ENCODE assay signal across 23 cellular contexts in the genomic region with DNA sequence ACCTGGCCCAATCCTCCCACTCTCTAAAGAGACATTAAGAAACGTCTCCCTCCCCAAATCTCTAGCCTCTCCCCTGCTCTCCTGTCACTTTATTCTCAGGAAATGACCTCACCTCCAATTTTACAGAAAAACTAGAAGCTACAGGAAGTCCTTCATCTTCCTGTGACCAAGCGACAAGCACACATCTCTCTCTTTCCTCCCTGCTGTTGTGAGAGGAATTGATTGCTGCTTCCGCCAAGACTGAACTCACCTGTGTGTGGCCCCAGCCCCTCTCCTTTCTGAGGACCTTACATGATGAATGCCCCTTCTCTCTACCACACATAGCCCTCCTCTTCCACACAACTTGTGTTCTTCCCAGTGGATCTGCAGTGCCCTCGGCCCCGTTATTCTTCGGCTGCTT. TPM values are rescaled to one million over a fixed set of nuclear protein-coding genes. Genes with fewer than 3 reads are reported as not detected.
DNase-seq lines count a peak whose midpoint lies in the region; ATAC-seq and TF ChIP-seq lines count a peak whose summit lies in the region.
"Had no signal": no experiment of that assay in that cellular context is flagged by ENCODE, and none has a peak within 500 bp of the region (broad histone marks: within the 10 kb centered on the region; RNA-seq: fewer than 3 reads in every experiment).

No MANE protein-coding gene starts in this region.

- no peaks in the 10 kb centered on the region for H4K20me1 ChIP-seq in OCI-LY7 (ENCODE audit: insufficient read depth, low read length)
- no peaks in the 10 kb centered on the region for H4K20me1 ChIP-seq in GM23248 (ENCODE audit: insufficient read depth)

- CTCF ChIA-PET in OCI-LY7 (lab: Charles Lee; ENCODE audit: unreplicated experiment) = no interaction called here

- peak overlapping the region; percentile 37 for H3K4me3 Mint-ChIP-seq in activated T-cell treated with anti-CD3 and anti-CD28 coated beads, Interleukin-2, amount 50 U/mL, for 4 hours
- H3K4me3 Mint-ChIP-seq in activated naive CD8-positive, alpha-beta T cell treated with anti-CD3 and anti-CD28 coated beads, Interleukin-2, amount 50 U/mL, for 24 hours = peak overlapping the region; percentile 19
- no peak overlapping the region for H3K4me3 Mint-ChIP-seq in progenitor cell of endocrine pancreas (ENCODE audit: low read depth)
- H3K4me3 Mint-ChIP-seq: H9, WTC11 had no signal

- H3K27ac ChIP-seq in OCI-LY7 (ENCODE audit: low read depth, low read length, poor library complexity, severe bottlenecking) = no peak overlapping the region
- no peak overlapping the region for H3K27ac ChIP-seq in GM23248

- H3F3A ChIP-seq in GM23248 (ENCODE audit: insufficient read depth) = no peaks in the 10 kb centered on the region

- H3K4me3 ChIP-seq in OCI-LY7 (ENCODE audit: low read depth, low read length, poor library complexity, severe bottlenecking) = no peak overlapping the region
- no peak overlapping the region for H3K4me3 ChIP-seq in GM23248

- peaks cover 11% of the 10 kb centered on the region for H3K27me3 Mint-ChIP-seq in activated T-cell treated with anti-CD3 and anti-CD28 coated beads, Interleukin-2, amount 50 U/mL, for 4 hours (ENCODE audit: low read depth)
- peaks cover 10% of the 10 kb centered on the region for H3K27me3 Mint-ChIP-seq in activated naive CD8-positive, alpha-beta T cell treated with anti-CD3 and anti-CD28 coated beads, Interleukin-2, amount 50 U/mL, for 24 hours
- H3K27me3 Mint-ChIP-seq in progenitor cell of endocrine pancreas = peaks cover 54% of the 10 kb centered on the region

- peak in 1 of 2 donors; percentile 21 for ATAC-seq in activated T-cell treated with anti-CD3 and anti-CD28 coated beads, Interleukin-2, amount 50 U/mL, for 4 hours
- ATAC-seq in activated naive CD8-positive, alpha-beta T cell treated with anti-CD3 and anti-CD28 coated beads, Interleukin-2, amount 50 U/mL, for 24 hours = no peak
- ATAC-seq in stimulated activated naive CD8-positive, alpha-beta T cell treated with anti-CD3 and anti-CD28 coated beads, Interleukin-15, Interleukin-2, amounts not matched to agents 100 U/mL and 50 U/mL, for 24 hours = no peak
- ATAC-seq: WTC11 had no signal

- peaks cover 14% of the 10 kb centered on the region for H3K9me3 Mint-ChIP-seq in activated T-cell treated with anti-CD3 and anti-CD28 coated beads, Interleukin-2, amount 50 U/mL, for 4 hours
- H3K9me3 Mint-ChIP-seq in activated naive CD8-positive, alpha-beta T cell treated with anti-CD3 and anti-CD28 coated beads, Interleukin-2, amount 50 U/mL, for 24 hours = peaks cover 28% of the 10 kb centered on the region
- H3K9me3 Mint-ChIP-seq in progenitor cell of endocrine pancreas (ENCODE audit: low read depth) = no peaks in the 10 kb centered on the region

- TF ChIP-seq CTCF in OCI-LY7 (conservative IDR thresholded peaks at IDR 0.05; ENCODE audit: low read length) (no peak), progenitor cell of endocrine pancreas (IDR thresholded peaks at IDR 0.05; ENCODE audit: unreplicated experiment) (no peak)

- no peaks in the 10 kb centered on the region for H3K79me2 ChIP-seq in OCI-LY7 (ENCODE audit: insufficient read depth, low read depth, low read length)
- H3K79me2 ChIP-seq in GM23248 (ENCODE audit: insufficient read depth) = no peaks in the 10 kb centered on the region

- H3K9me3 ChIP-seq in OCI-LY7 (ENCODE audit: low read length) = no peaks in the 10 kb centered on the region
- no peaks in the 10 kb centered on the region for H3K9me3 ChIP-seq in GM23248 (ENCODE audit: low read depth)

- WGBS in GM23248 (ENCODE audit: low coverage in 1 of 2, low lambda C conversion rate in 2 of 2, missing lambda C conversion rate in 2 of 2), 2 experiments = 70 to 73% methylated on average over 6 of the region's 6 CpGs

- peaks cover 3% of the 10 kb centered on the region for H3K36me3 Mint-ChIP-seq in activated T-cell treated with anti-CD3 and anti-CD28 coated beads, Interleukin-2, amount 50 U/mL, for 4 hours (ENCODE audit: insufficient read depth)
- H3K36me3 Mint-ChIP-seq in activated naive CD8-positive, alpha-beta T cell treated with anti-CD3 and anti-CD28 coated beads, Interleukin-2, amount 50 U/mL, for 24 hours (ENCODE audit: low read depth) = peaks cover 10% of the 10 kb centered on the region
- H3K36me3 Mint-ChIP-seq in progenitor cell of endocrine pancreas (ENCODE audit: insufficient read depth) = no peaks in the 10 kb centered on the region
- H3K36me3 Mint-ChIP-seq: WTC11 had no signal

- DNase-seq in activated T-cell treated with anti-CD3 and anti-CD28 coated beads, Interleukin-2, amount 50 U/mL, for 4 hours = no peak
- DNase-seq in activated T-cell treated with anti-CD3 and anti-CD28 coated beads, Interleukin-2, amount 50 U/mL, for 1 hour = no peak
- peak; percentile 41 for DNase-seq in OCI-LY7 (ENCODE audit: low spot score)
- no peak for DNase-seq in activated naive CD8-positive, alpha-beta T cell treated with anti-CD3 and anti-CD28 coated beads, Interleukin-2, amount 50 U/mL, for 24 hours
- DNase-seq in stimulated activated naive CD8-positive, alpha-beta T cell treated with anti-CD3 and anti-CD28 coated beads, Interleukin-15, Interleukin-2, amounts not matched to agents 100 U/mL and 50 U/mL, for 24 hours = peak; percentile 10
- DNase-seq in GM23248 = no peak
- DNase-seq in posterior vena cava (ENCODE audit: low spot score) = no peak
- DNase-seq in progenitor cell of endocrine pancreas (ENCODE audit: low spot score, unreplicated experiment) = no peak
- DNase-seq: amniotic stem cell; caudate nucleus; effector CD4-positive, alpha-beta T cell; EL; H9; head of caudate nucleus; NCI-H510A treated with DMSO at 0.1 percent for 48 hours; SHP77 had no signal

- BruUV-seq in OCI-LY7 (replicated peaks; lab: Mats Ljungman, UMichigan) = no TSS peak

- H2AFZ ChIP-seq in OCI-LY7 (ENCODE audit: low read length) (peak overlapping the region; percentile 57; the same call in 1 of the 2 replicates), GM23248 (no peak overlapping the region)

- no peaks in the 10 kb centered on the region for H3K27me3 ChIP-seq in GM23248 (replicated peaks; ENCODE audit: insufficient read depth)

- H3K4me1 ChIP-seq in OCI-LY7 (ENCODE audit: insufficient read depth, low read length, poor library complexity, severe bottlenecking) (peaks cover 9% of the 10 kb centered on the region), GM23248 (ENCODE audit: insufficient read depth) (no peaks in the 10 kb centered on the region)

- H3K4me1 Mint-ChIP-seq in activated T-cell treated with anti-CD3 and anti-CD28 coated beads, Interleukin-2, amount 50 U/mL, for 4 hours (ENCODE audit: low read depth) = peaks cover 24% of the 10 kb centered on the region
- peaks cover 23% of the 10 kb centered on the region for H3K4me1 Mint-ChIP-seq in activated naive CD8-positive, alpha-beta T cell treated with anti-CD3 and anti-CD28 coated beads, Interleukin-2, amount 50 U/mL, for 24 hours
- peaks cover 8% of the 10 kb centered on the region for H3K4me1 Mint-ChIP-seq in progenitor cell of endocrine pancreas (ENCODE audit: low read depth)
- H3K4me1 Mint-ChIP-seq: WTC11 had no signal

- in situ Hi-C loops in GM23248 (cut with MboI) = no loop called here

- no peak overlapping the region for H3K9ac ChIP-seq in GM23248

- H3K36me3 ChIP-seq in OCI-LY7 (ENCODE audit: insufficient read depth, low read length) (no peaks in the 10 kb centered on the region), GM23248 (ENCODE audit: low read depth) (no peaks in the 10 kb centered on the region)

- intact Hi-C loops in OCI-LY7 (cut with micrococcal nuclease; ENCODE audit: unreplicated experiment) = no loop called here
- intact Hi-C loops in posterior vena cava (cut with DNase I) = no loop called here

- H3K9me2 ChIP-seq in OCI-LY7 (ENCODE audit: insufficient read depth, low read length) (no peaks in the 10 kb centered on the region), GM23248 (ENCODE audit: insufficient read depth) (no peaks in the 10 kb centered on the region)

- peak overlapping the region; percentile 72 for H3K27ac Mint-ChIP-seq in activated naive CD8-positive, alpha-beta T cell treated with anti-CD3 and anti-CD28 coated beads, Interleukin-2, amount 50 U/mL, for 24 hours
- H3K27ac Mint-ChIP-seq in progenitor cell of endocrine pancreas = no peak overlapping the region
- H3K27ac Mint-ChIP-seq: H9, WTC11 had no signal

- H3K4me2 ChIP-seq in OCI-LY7 (ENCODE audit: low read length) = 0 out of 2 replicates have a peak overlapping the region, but pooled peaks have one; percentile 20
- no peak overlapping the region for H3K4me2 ChIP-seq in GM23248 (ENCODE audit: unreplicated experiment)

- POLR2A ChIA-PET in OCI-LY7 (lab: Charles Lee) = interaction anchor here (0.5 to 0.7 kb wide), 3 partner anchors 222 to 895 kb away, joined by 3 to 4 read pairs (median 3); no protein-coding TSS in a partner anchor

RNA-seq across cellular contexts. Expression of gene DNAJB8, which starts 18.2 kb away (rescaled TPM):
- not detected for total RNA-seq in activated T-cell treated with anti-CD3 and anti-CD28 coated beads, Interleukin-2, amount 50 U/mL, for 4 hours
- total RNA-seq in OCI-LY7 (2014; rRNA removed; shearing (Covaris generic)) = not detected in 2 replicates
- total RNA-seq in OCI-LY7 (2022) = not detected in 2 replicates
- not detected in 2 replicates for total RNA-seq in GM23248 (2014; rRNA removed; shearing (Covaris generic))
- polyA plus RNA-seq in GM23248 (2016; fragmentation: Nextera tagmentation; extraction: Ambion mirVana) = not detected in 2 replicates
- total RNA-seq in posterior vena cava = not detected
- total RNA-seq in progenitor cell of endocrine pancreas = not detected in 2 replicates
- total RNA-seq: fibroblast of lung, H9, lower leg skin, osteocyte, urinary bladder, WTC11 had no signal
- polyA plus RNA-seq: AG04450, fibroblast of lung, IgD-negative memory B cell, urinary bladder had no signal

RNA-seq across cellular contexts. Expression of gene GATA2, which starts 44.5 kb away (rescaled TPM):
- 10 to 100 TPM in 2 of 3 donors, 1 to 10 TPM in 1; 2.3 to 13.7 (median 12.2) TPM for total RNA-seq in activated T-cell treated with anti-CD3 and anti-CD28 coated beads, Interleukin-2, amount 50 U/mL, for 4 hours
- total RNA-seq in OCI-LY7 (2014; rRNA removed; shearing (Covaris generic)) = not detected in 2 replicates
- total RNA-seq in OCI-LY7 (2022) (not detected in 2 replicates), posterior vena cava (10 to 100 TPM; 11.6 to 11.9 TPM), progenitor cell of endocrine pancreas (1.7 and 1.9 TPM in 2 replicates)
- 23.8 and 28.6 TPM in 2 replicates for total RNA-seq in GM23248 (2014; rRNA removed; shearing (Covaris generic))
- 33.3 and 34.0 TPM in 2 replicates for polyA plus RNA-seq in GM23248 (2016; fragmentation: Nextera tagmentation; extraction: Ambion mirVana)

Comparison
In these comparisons a context has a peak if more than half of its experiments do, and no peak if none do; other contexts are left out.
1. DNase-seq: peak in OCI-LY7 (single experiment) and stimulated activated naive CD8-positive, alpha-beta T cell treated with anti-CD3 and anti-CD28 coated beads, Interleukin-15, Interleukin-2, amounts not matched to agents 100 U/mL and 50 U/mL, for 24 hours (single experiment); none in activated T-cell treated with anti-CD3 and anti-CD28 coated beads, Interleukin-2, amount 50 U/mL, for 4 hours (single experiment), activated T-cell treated with anti-CD3 and anti-CD28 coated beads, Interleukin-2, amount 50 U/mL, for 1 hour (single experiment), activated naive CD8-positive, alpha-beta T cell treated with anti-CD3 and anti-CD28 coated beads, Interleukin-2, amount 50 U/mL, for 24 hours (single experiment), GM23248 (single experiment), posterior vena cava (single experiment) and progenitor cell of endocrine pancreas (single experiment).